ENCODE assay signal across 20 cellular contexts in the genomic region with DNA sequence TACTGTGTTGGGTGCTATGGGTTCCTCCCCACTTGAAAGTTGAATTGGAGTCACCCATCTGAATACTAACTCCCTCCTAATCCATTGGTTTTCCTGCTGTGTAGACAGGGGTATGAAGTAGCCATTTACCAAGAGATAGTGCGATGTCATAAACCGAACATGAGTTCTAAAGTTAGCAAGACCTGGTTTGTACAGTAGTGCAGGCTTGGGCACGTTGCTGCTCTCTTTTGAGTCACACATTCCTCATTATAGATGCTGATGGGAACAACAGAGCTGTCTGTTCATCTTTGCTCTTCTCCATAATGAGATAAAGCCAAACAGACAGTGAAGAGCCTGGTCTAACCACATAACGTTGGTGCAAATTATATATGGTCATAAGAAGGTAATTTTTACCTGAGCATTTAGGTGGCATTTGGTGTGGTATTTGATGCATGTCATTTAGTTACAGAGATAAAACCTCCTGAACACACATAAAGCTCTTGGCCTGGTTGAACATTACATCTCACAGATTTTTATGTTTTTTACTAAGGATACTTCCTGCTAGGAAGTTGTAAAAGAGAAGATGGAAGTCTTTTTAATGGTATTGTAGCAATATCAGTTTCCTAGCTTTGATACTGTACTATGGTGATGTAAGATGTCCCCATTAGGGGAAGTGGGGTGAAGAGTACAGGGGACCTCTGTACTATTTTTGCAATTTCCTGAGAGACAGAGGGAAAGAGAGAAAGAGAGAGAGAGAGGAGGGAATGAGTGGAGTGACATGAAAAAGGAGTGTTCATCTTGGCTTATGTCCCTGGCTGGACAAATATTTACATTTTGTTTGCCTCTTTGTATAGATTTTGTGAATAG. TPM values are rescaled to one million over a fixed set of nuclear protein-coding genes. Genes with fewer than 3 reads are reported as not detected.
DNase-seq lines count a peak whose midpoint lies in the region; ATAC-seq and TF ChIP-seq lines count a peak whose summit lies in the region.
"Had no signal": no experiment of that assay in that cellular context is flagged by ENCODE, and none has a peak within 500 bp of the region (broad histone marks: within the 10 kb centered on the region; RNA-seq: fewer than 3 reads in every experiment).

No MANE protein-coding gene starts in this region.

- no peaks in the 10 kb centered on the region for H3K36me3 ChIP-seq in Caco-2 (ENCODE audit: control insufficient read depth, insufficient read depth, low read length)
- H3K36me3 ChIP-seq: esophagus muscularis mucosa, SJCRH30, thyroid gland had no signal

- H3K27ac Mint-ChIP-seq in activated naive CD4-positive, alpha-beta T cell treated with anti-CD3 and anti-CD28 coated beads for 36 hours, result no peak overlapping the region
- peak overlapping the region; percentile 81 for H3K27ac Mint-ChIP-seq in central memory CD8-positive, alpha-beta T cell (ENCODE audit: low read depth)
- no peak overlapping the region for H3K27ac Mint-ChIP-seq in stimulated activated effector memory CD8-positive, alpha-beta T cell treated with anti-CD3 and anti-CD28 coated beads, Interleukin-12 subunit alpha, Interleukin-12 subunit beta, amount 100 ng/mL, for 72 hours
- H3K27ac Mint-ChIP-seq in Caco-2 (ENCODE audit: unreplicated experiment), result no peak overlapping the region
- H3K27ac Mint-ChIP-seq: T-helper 17 cell had no signal

- H3K4me3 Mint-ChIP-seq in activated naive CD4-positive, alpha-beta T cell treated with anti-CD3 and anti-CD28 coated beads for 36 hours, result no peak overlapping the region
- no peak overlapping the region for H3K4me3 Mint-ChIP-seq in central memory CD8-positive, alpha-beta T cell
- no peak overlapping the region for H3K4me3 Mint-ChIP-seq in stimulated activated effector memory CD8-positive, alpha-beta T cell treated with anti-CD3 and anti-CD28 coated beads, Interleukin-12 subunit alpha, Interleukin-12 subunit beta, amount 100 ng/mL, for 72 hours
- no peak overlapping the region for H3K4me3 Mint-ChIP-seq in Caco-2 (ENCODE audit: unreplicated experiment)
- H3K4me3 Mint-ChIP-seq: T-helper 17 cell had no signal

- no peaks in the 10 kb centered on the region for H3K9me3 Mint-ChIP-seq in activated naive CD4-positive, alpha-beta T cell treated with anti-CD3 and anti-CD28 coated beads for 36 hours
- no peaks in the 10 kb centered on the region for H3K9me3 Mint-ChIP-seq in central memory CD8-positive, alpha-beta T cell
- no peaks in the 10 kb centered on the region for H3K9me3 Mint-ChIP-seq in stimulated activated effector memory CD8-positive, alpha-beta T cell treated with anti-CD3 and anti-CD28 coated beads, Interleukin-12 subunit alpha, Interleukin-12 subunit beta, amount 100 ng/mL, for 72 hours
- no peaks in the 10 kb centered on the region for H3K9me3 Mint-ChIP-seq in Caco-2 (ENCODE audit: unreplicated experiment)

- CTCF ChIA-PET in activated naive CD4-positive, alpha-beta T cell treated with anti-CD3 and anti-CD28 coated beads for 36 hours (lab: Charles Lee), result interaction anchor here (0.7 to 4.4 kb wide), 14 partner anchors 8 to 419 kb away, joined by 3 to 35 read pairs (median 4); no protein-coding TSS in a partner anchor
- CTCF ChIA-PET in Caco-2 (lab: Charles Lee), result interaction anchor here (0.6 kb wide), 1 partner anchor 361 kb away, joined by 3 read pairs; no protein-coding TSS in a partner anchor

- no peak overlapping the region for H3K4me3 ChIP-seq in Caco-2 (ENCODE audit: low read depth, low read length)
- H3K4me3 ChIP-seq: esophagus muscularis mucosa, SJCRH30, thyroid gland had no signal

- no peaks in the 10 kb centered on the region for H3K27me3 Mint-ChIP-seq in activated naive CD4-positive, alpha-beta T cell treated with anti-CD3 and anti-CD28 coated beads for 36 hours (ENCODE audit: low read depth)
- H3K27me3 Mint-ChIP-seq in central memory CD8-positive, alpha-beta T cell, result no peaks in the 10 kb centered on the region
- peaks cover 11% of the 10 kb centered on the region for H3K27me3 Mint-ChIP-seq in Caco-2 (ENCODE audit: insufficient read depth, unreplicated experiment)
- H3K27me3 Mint-ChIP-seq: T-helper 17 cell had no signal

- peaks cover 2% of the 10 kb centered on the region for H3K36me3 Mint-ChIP-seq in activated naive CD4-positive, alpha-beta T cell treated with anti-CD3 and anti-CD28 coated beads for 36 hours (ENCODE audit: low read depth)
- peaks cover 33% of the 10 kb centered on the region for H3K36me3 Mint-ChIP-seq in central memory CD8-positive, alpha-beta T cell (ENCODE audit: insufficient read depth)
- peaks cover 16% of the 10 kb centered on the region for H3K36me3 Mint-ChIP-seq in stimulated activated effector memory CD8-positive, alpha-beta T cell treated with anti-CD3 and anti-CD28 coated beads, Interleukin-12 subunit alpha, Interleukin-12 subunit beta, amount 100 ng/mL, for 72 hours
- H3K36me3 Mint-ChIP-seq in Caco-2 (ENCODE audit: insufficient read depth, unreplicated experiment), result no peaks in the 10 kb centered on the region

- no peak for TF ChIP-seq CTCF in Caco-2 (IDR thresholded peaks at IDR 0.05; ENCODE audit: insufficient read depth in 1 of 2, low read depth in 1 of 2, low read length in 1 of 2, severe bottlenecking in 1 of 2, unreplicated experiment in 1 of 2)

- intact Hi-C loops in activated naive CD4-positive, alpha-beta T cell treated with anti-CD3 and anti-CD28 coated beads for 36 hours (cut with micrococcal nuclease), result loop anchor here (1.0 to 5.0 kb wide), 2 partner anchors 9 to 419 kb away; partner anchors contain the start of gene ADSL
- intact Hi-C loops in Caco-2 (cut with micrococcal nuclease; ENCODE audit: unreplicated experiment), result no loop called here

- H3K4me1 Mint-ChIP-seq in activated naive CD4-positive, alpha-beta T cell treated with anti-CD3 and anti-CD28 coated beads for 36 hours (ENCODE audit: low read depth), result peaks cover 32% of the 10 kb centered on the region
- peaks cover 42% of the 10 kb centered on the region for H3K4me1 Mint-ChIP-seq in central memory CD8-positive, alpha-beta T cell
- H3K4me1 Mint-ChIP-seq in stimulated activated effector memory CD8-positive, alpha-beta T cell treated with anti-CD3 and anti-CD28 coated beads, Interleukin-12 subunit alpha, Interleukin-12 subunit beta, amount 100 ng/mL, for 72 hours, result peaks cover 41% of the 10 kb centered on the region
- no peaks in the 10 kb centered on the region for H3K4me1 Mint-ChIP-seq in Caco-2 (ENCODE audit: low read depth, unreplicated experiment)

- no TSS peak for BruUV-seq in Caco-2 (replicated peaks; lab: Mats Ljungman, UMichigan)

- DNase-seq in activated naive CD4-positive, alpha-beta T cell treated with anti-CD3 and anti-CD28 coated beads for 36 hours, result peak; percentile 46
- DNase-seq in activated naive CD4-positive, alpha-beta T cell treated with anti-CD3 and anti-CD28 coated beads, Interleukin-2, amount 50 U/mL, for 16 hours, result no peak
- peak; percentile 68 for DNase-seq in DMS153 treated with DMSO at 0.1 percent for 48 hours (lab: John Stamatoyannopoulos, UW; ENCODE audit: unreplicated experiment)
- DNase-seq in central memory CD8-positive, alpha-beta T cell (ENCODE audit: low spot score in 2 of 2), result no peak
- no peak for DNase-seq in stimulated activated effector memory CD8-positive, alpha-beta T cell treated with anti-CD3 and anti-CD28 coated beads, Interleukin-12 subunit alpha, Interleukin-12 subunit beta, amount 100 ng/mL, for 72 hours (ENCODE audit: low spot score in 2 of 2)
- DNase-seq in 8988T, result no peak
- DNase-seq in NCI-H748 treated with DMSO at 0.1 percent for 48 hours (lab: John Stamatoyannopoulos, UW), result no peak
- no peak for DNase-seq in Caco-2
- DNase-seq: amniotic stem cell; H7; NCI-H1436; NCI-H2171; OCI-M1; SJCRH30; stimulated activated CD4-positive, alpha-beta T cell treated with anti-CD3 and anti-CD28 coated beads, Interleukin-12 subunit alpha, Interleukin-12 subunit beta, amount 100 ng/mL, for 4 hours; T-helper 17 cell; thyroid gland had no signal

- POLR2A ChIA-PET in Caco-2 (lab: Charles Lee), result no interaction called here

- no peaks in the 10 kb centered on the region for H3K27me3 ChIP-seq in Caco-2 (replicated peaks; ENCODE audit: control insufficient read depth, insufficient read depth, low read length)
- H3K27me3 ChIP-seq: thyroid gland had no signal

- H3K4me1 ChIP-seq in Caco-2, result no peaks in the 10 kb centered on the region
- H3K4me1 ChIP-seq: esophagus muscularis mucosa, SJCRH30 had no signal

- H3K9me3 ChIP-seq in Caco-2, result no peaks in the 10 kb centered on the region
- H3K9me3 ChIP-seq: esophagus muscularis mucosa, SJCRH30, thyroid gland had no signal

- no peak for ATAC-seq in central memory CD8-positive, alpha-beta T cell (replicated peaks; ENCODE audit: extremely low read depth, poor library complexity, severe bottlenecking)
- ATAC-seq in stimulated activated effector memory CD8-positive, alpha-beta T cell treated with anti-CD3 and anti-CD28 coated beads, Interleukin-12 subunit alpha, Interleukin-12 subunit beta, amount 100 ng/mL, for 72 hours, result peak; percentile 47
- ATAC-seq: left lobe of liver, T-helper 17 cell had no signal

RNA-seq across cellular contexts. Expression of gene GRAP2, which starts 27.9 kb away (rescaled TPM):
- 10 to 100 TPM; 25.5 to 29.4 TPM for total RNA-seq in activated naive CD4-positive, alpha-beta T cell treated with anti-CD3 and anti-CD28 coated beads for 36 hours
- not detected in 2 replicates for total RNA-seq in Caco-2 (2022)
- total RNA-seq: SJCRH30 had no signal

RNA-seq across cellular contexts. Expression of gene TMA7B, which starts 31.4 kb away (rescaled TPM):
- 1 to 10 TPM; 1.1 to 1.5 TPM for total RNA-seq in activated naive CD4-positive, alpha-beta T cell treated with anti-CD3 and anti-CD28 coated beads for 36 hours
- not detected in 2 replicates for total RNA-seq in Caco-2 (2022)
- total RNA-seq: cardiac septum, esophagus muscularis mucosa, H7, left lobe of liver had no signal

RNA-seq across cellular contexts. Expression of gene ENTHD1, which starts 35.2 kb away (rescaled TPM):
- under 1 TPM; 0.64 to 0.81 TPM for total RNA-seq in activated naive CD4-positive, alpha-beta T cell treated with anti-CD3 and anti-CD28 coated beads for 36 hours
- total RNA-seq in Caco-2 (2022), result not detected in 2 replicates
- total RNA-seq: cardiac septum, esophagus muscularis mucosa, H7, left lobe of liver, SJCRH30, T-helper 17 cell had no signal

Comparison
In these comparisons a context has a peak if more than half of its experiments do, and no peak if none do; other contexts are left out.
1. DNase-seq: peak in activated naive CD4-positive, alpha-beta T cell treated with anti-CD3 and anti-CD28 coated beads for 36 hours (single experiment) and DMS153 treated with DMSO at 0.1 percent for 48 hours (single experiment); none in activated naive CD4-positive, alpha-beta T cell treated with anti-CD3 and anti-CD28 coated beads, Interleukin-2, amount 50 U/mL, for 16 hours (single experiment), central memory CD8-positive, alpha-beta T cell (0 of 2), stimulated activated effector memory CD8-positive, alpha-beta T cell treated with anti-CD3 and anti-CD28 coated beads, Interleukin-12 subunit alpha, Interleukin-12 subunit beta, amount 100 ng/mL, for 72 hours (0 of 2), 8988T (single experiment), NCI-H748 treated with DMSO at 0.1 percent for 48 hours (single experiment) and Caco-2 (0 of 2).
2. RNA of gene GRAP2, which starts 27.9 kb away (total RNA-seq): 25.5 to 29.4 TPM in activated naive CD4-positive, alpha-beta T cell treated with anti-CD3 and anti-CD28 coated beads for 36 hours; not detected in Caco-2; every median in the first group is over 10 times any median in the second.